In the genomic region with DNA sequence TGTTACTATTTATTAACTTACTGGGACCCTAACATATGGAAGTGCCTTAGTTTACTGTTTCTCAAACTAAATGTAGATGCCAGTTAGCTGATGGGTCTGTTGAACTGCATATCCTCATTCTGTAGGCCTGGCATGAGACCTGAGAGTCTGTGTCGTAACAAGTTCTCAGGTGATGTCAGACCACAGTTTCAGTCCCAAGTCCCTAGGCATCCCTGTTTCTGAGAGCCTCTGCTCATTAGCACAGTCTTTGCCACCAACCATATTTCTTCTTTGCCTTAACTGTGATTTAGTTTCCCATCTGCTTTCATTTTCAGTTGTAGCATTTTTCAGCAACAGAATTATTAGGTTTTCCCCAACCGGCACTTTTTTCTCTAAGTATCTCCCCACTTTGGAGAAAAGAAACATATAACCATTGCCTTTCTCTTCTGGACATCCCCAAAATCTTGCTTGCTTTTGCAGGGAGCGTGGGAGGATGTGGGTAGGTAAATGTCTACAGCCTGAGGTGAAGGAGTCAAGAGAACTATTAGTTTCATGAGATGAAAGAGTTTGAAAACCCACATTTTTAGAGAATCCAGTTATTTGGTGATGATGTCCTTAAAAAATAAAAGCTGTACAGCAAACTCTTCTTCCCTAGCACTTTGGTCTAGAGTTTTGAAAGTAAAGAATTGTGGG, we compare ENCODE assay signal across 1 cellular context.
TF ChIP-seq lines count a peak whose summit lies in the region.

No MANE protein-coding gene starts in this region.

TF ChIP-seq in GM23338, 12 proteins besides CTCF, POLR2A, EP300 and RAD21 (continued from another document):
- TF ChIP-seq, protein P1, sequence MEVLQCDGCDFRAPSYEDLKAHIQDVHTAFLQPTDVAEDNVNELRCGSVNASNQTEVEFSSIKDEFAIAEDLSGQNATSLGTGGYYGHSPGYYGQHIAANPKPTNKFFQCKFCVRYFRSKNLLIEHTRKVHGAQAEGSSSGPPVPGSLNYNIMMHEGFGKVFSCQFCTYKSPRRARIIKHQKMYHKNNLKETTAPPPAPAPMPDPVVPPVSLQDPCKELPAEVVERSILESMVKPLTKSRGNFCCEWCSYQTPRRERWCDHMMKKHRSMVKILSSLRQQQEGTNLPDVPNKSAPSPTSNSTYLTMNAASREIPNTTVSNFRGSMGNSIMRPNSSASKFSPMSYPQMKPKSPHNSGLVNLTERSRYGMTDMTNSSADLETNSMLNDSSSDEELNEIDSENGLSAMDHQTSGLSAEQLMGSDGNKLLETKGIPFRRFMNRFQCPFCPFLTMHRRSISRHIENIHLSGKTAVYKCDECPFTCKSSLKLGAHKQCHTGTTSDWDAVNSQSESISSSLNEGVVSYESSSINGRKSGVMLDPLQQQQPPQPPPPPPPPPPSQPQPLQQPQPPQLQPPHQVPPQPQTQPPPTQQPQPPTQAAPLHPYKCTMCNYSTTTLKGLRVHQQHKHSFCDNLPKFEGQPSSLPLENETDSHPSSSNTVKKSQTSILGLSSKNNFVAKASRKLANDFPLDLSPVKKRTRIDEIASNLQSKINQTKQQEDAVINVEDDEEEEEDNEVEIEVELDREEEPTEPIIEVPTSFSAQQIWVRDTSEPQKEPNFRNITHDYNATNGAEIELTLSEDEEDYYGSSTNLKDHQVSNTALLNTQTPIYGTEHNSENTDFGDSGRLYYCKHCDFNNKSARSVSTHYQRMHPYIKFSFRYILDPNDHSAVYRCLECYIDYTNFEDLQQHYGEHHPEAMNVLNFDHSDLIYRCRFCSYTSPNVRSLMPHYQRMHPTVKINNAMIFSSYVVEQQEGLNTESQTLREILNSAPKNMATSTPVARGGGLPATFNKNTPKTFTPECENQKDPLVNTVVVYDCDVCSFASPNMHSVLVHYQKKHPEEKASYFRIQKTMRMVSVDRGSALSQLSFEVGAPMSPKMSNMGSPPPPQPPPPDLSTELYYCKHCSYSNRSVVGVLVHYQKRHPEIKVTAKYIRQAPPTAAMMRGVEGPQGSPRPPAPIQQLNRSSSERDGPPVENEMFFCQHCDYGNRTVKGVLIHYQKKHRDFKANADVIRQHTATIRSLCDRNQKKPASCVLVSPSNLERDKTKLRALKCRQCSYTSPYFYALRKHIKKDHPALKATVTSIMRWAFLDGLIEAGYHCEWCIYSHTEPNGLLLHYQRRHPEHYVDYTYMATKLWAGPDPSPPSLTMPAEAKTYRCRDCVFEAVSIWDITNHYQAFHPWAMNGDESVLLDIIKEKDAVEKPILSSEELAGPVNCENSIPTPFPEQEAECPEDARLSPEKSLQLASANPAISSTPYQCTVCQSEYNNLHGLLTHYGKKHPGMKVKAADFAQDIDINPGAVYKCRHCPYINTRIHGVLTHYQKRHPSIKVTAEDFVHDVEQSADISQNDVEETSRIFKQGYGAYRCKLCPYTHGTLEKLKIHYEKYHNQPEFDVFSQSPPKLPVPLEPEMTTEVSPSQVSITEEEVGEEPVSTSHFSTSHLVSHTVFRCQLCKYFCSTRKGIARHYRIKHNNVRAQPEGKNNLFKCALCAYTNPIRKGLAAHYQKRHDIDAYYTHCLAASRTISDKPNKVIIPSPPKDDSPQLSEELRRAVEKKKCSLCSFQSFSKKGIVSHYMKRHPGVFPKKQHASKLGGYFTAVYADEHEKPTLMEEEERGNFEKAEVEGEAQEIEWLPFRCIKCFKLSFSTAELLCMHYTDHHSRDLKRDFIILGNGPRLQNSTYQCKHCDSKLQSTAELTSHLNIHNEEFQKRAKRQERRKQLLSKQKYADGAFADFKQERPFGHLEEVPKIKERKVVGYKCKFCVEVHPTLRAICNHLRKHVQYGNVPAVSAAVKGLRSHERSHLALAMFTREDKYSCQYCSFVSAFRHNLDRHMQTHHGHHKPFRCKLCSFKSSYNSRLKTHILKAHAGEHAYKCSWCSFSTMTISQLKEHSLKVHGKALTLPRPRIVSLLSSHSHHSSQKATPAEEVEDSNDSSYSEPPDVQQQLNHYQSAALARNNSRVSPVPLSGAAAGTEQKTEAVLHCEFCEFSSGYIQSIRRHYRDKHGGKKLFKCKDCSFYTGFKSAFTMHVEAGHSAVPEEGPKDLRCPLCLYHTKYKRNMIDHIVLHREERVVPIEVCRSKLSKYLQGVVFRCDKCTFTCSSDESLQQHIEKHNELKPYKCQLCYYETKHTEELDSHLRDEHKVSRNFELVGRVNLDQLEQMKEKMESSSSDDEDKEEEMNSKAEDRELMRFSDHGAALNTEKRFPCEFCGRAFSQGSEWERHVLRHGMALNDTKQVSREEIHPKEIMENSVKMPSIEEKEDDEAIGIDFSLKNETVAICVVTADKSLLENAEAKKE (CRISPR knock-in tag; IDR thresholded peaks at IDR 0.05) = no peak
- TF ChIP-seq CREB1 (CRISPR knock-in tag; IDR thresholded peaks at IDR 0.05; ENCODE audit: low read depth) (no peak), STAT1 (IDR thresholded peaks at IDR 0.05; ENCODE audit: unreplicated experiment) (no peak), EZH2 (IDR thresholded peaks at IDR 0.05; ENCODE audit: low read depth, unreplicated experiment) (no peak), NANOG (IDR thresholded peaks at IDR 0.05; ENCODE audit: borderline replicate concordance) (no peak)
- TF ChIP-seq, protein P2, sequence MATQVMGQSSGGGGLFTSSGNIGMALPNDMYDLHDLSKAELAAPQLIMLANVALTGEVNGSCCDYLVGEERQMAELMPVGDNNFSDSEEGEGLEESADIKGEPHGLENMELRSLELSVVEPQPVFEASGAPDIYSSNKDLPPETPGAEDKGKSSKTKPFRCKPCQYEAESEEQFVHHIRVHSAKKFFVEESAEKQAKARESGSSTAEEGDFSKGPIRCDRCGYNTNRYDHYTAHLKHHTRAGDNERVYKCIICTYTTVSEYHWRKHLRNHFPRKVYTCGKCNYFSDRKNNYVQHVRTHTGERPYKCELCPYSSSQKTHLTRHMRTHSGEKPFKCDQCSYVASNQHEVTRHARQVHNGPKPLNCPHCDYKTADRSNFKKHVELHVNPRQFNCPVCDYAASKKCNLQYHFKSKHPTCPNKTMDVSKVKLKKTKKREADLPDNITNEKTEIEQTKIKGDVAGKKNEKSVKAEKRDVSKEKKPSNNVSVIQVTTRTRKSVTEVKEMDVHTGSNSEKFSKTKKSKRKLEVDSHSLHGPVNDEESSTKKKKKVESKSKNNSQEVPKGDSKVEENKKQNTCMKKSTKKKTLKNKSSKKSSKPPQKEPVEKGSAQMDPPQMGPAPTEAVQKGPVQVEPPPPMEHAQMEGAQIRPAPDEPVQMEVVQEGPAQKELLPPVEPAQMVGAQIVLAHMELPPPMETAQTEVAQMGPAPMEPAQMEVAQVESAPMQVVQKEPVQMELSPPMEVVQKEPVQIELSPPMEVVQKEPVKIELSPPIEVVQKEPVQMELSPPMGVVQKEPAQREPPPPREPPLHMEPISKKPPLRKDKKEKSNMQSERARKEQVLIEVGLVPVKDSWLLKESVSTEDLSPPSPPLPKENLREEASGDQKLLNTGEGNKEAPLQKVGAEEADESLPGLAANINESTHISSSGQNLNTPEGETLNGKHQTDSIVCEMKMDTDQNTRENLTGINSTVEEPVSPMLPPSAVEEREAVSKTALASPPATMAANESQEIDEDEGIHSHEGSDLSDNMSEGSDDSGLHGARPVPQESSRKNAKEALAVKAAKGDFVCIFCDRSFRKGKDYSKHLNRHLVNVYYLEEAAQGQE (IDR thresholded peaks at IDR 0.05; ENCODE audit: unreplicated experiment) = no peak
- TF ChIP-seq, protein P3, sequence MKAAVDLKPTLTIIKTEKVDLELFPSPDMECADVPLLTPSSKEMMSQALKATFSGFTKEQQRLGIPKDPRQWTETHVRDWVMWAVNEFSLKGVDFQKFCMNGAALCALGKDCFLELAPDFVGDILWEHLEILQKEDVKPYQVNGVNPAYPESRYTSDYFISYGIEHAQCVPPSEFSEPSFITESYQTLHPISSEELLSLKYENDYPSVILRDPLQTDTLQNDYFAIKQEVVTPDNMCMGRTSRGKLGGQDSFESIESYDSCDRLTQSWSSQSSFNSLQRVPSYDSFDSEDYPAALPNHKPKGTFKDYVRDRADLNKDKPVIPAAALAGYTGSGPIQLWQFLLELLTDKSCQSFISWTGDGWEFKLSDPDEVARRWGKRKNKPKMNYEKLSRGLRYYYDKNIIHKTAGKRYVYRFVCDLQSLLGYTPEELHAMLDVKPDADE (IDR thresholded peaks at IDR 0.05) = no peak
